In the genomic region with DNA sequence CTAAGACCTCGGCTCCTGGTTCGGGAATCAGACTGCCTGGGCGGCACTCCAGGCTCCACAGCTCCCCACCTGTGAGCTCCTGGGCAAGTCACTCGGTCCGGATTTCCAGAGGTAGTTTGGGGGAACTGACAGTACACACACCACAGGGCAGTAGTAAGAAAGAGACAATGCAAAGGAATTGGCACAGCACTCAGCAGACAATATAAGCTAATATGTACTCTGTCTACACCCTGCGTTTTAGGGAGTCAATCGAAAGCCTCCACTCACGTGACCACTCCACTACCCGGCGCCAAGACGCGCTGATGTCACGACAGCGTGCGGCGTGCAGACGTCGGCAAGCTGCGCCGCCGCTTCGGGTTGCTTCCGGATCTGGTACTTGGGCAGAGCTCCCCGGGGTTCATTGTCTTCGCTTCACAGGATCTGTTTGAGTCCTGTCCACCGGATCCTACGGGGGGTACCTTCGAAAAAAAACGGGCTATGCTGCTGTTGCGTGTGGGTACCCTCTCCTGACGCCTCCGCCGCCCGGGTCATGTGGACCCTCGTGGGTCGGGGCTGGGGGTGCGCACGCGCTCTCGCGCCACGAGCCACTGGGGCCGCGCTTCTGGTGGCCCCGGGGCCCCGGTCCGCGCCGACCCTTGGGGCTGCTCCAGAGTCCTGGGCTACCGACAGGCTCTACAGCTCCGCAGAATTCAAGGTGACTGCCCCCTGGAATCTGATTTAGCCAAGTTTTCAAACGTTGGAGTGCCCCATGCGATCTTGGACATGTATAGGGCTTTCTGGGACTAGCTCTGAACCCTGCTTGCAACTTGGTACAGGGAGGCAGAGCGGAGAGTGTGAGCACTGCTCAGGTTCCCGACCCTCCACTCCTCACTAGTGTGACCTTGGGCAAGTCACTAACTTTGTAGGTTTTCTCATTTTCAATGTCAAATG, we compare ENCODE assay signal across 8 cellular contexts. TPM values are rescaled to one million over a fixed set of nuclear protein-coding genes. Genes with fewer than 3 reads are reported as not detected.
A peak's percentile ranks its signal among the peaks of the same experiment; 100 is the strongest.
DNase-seq lines count a peak whose midpoint lies in the region; ATAC-seq and TF ChIP-seq lines count a peak whose summit lies in the region.

Gene GUF1 (plus strand): TSS at position 327 of the 930 bp plus-strand sequence. CDS start 203 bp downstream, at position 530.

- no peaks in the 10 kb centered on the region; the same call in 1 of the 2 replicates for H4K20me1 ChIP-seq in SU-DHL-6 (ENCODE audit: low read depth, low read length)

- peaks cover 37% of the 10 kb centered on the region for H3K79me2 ChIP-seq in SU-DHL-6 (ENCODE audit: insufficient read depth, low read length)

- peak within 1 kb of the TSS; percentile 86 for H3K9ac ChIP-seq in SU-DHL-6 (ENCODE audit: low read length)

- H3K4me3 Mint-ChIP-seq in activated naive CD8-positive, alpha-beta T cell treated with anti-CD3 and anti-CD28 coated beads, Interleukin-2, amount 10 ng/mL, durations not matched to agents 7 days and 5 days: peak within 1 kb of the TSS; percentile 93
- H3K4me3 Mint-ChIP-seq in osteocyte (ENCODE audit: unreplicated experiment): peak within 1 kb of the TSS; percentile 95

- H3K27me3 Mint-ChIP-seq in activated naive CD8-positive, alpha-beta T cell treated with anti-CD3 and anti-CD28 coated beads, Interleukin-2, amount 10 ng/mL, durations not matched to agents 7 days and 5 days: no peaks in the 10 kb centered on the region
- peaks cover 10% of the 10 kb centered on the region for H3K27me3 Mint-ChIP-seq in osteocyte (ENCODE audit: unreplicated experiment)

- H3F3A ChIP-seq in SU-DHL-6 (ENCODE audit: insufficient read depth): peaks cover 9% of the 10 kb centered on the region; the same call in 1 of the 2 replicates

- H3K4me1 Mint-ChIP-seq in activated naive CD8-positive, alpha-beta T cell treated with anti-CD3 and anti-CD28 coated beads, Interleukin-2, amount 10 ng/mL, durations not matched to agents 7 days and 5 days: peaks cover 26% of the 10 kb centered on the region
- peaks cover 31% of the 10 kb centered on the region for H3K4me1 Mint-ChIP-seq in osteocyte (ENCODE audit: unreplicated experiment)

- peaks cover 18% of the 10 kb centered on the region for H3K36me3 ChIP-seq in SU-DHL-6 (ENCODE audit: low read length)
- H3K36me3 ChIP-seq in thymus (ENCODE audit: control insufficient read depth, insufficient read depth): no peaks in the 10 kb centered on the region

- peak; percentile 96 for ATAC-seq in HG02678 (IDR thresholded peaks at IDR 0.05; ENCODE audit: unreplicated experiment)
- ATAC-seq in activated naive CD8-positive, alpha-beta T cell treated with anti-CD3 and anti-CD28 coated beads, Interleukin-2, amount 10 ng/mL, durations not matched to agents 7 days and 5 days (ENCODE audit: low read depth): peak; percentile 90

- peak within 1 kb of the TSS; percentile 91 for H3K4me2 ChIP-seq in SU-DHL-6 (ENCODE audit: low read depth, low read length, poor library complexity, severe bottlenecking)

- under 1% methylated on average over 55 of the region's 55 CpGs for WGBS in thymus

- H3K4me1 ChIP-seq in thymus (ENCODE audit: control insufficient read depth, insufficient read depth, low read length): peaks cover 3% of the 10 kb centered on the region

- H2AFZ ChIP-seq in SU-DHL-6 (ENCODE audit: low read depth, low read length, severe bottlenecking): peak within 1 kb of the TSS; percentile 97

- H3K27ac ChIP-seq in SU-DHL-6 (ENCODE audit: low read depth, low read length): peak within 1 kb of the TSS; percentile 61
- H3K27ac ChIP-seq in thymus (ENCODE audit: low read depth): peak within 1 kb of the TSS; percentile 94

- intact Hi-C loops in head of caudate nucleus (cut with DNase I): no loop called here

- TF ChIP-seq CTCF in SU-DHL-6 (IDR thresholded peaks at IDR 0.05; ENCODE audit: insufficient read depth, low read length, poor library complexity, severe bottlenecking) (no peak), osteocyte (IDR thresholded peaks at IDR 0.05) (no peak)

- H3K36me3 Mint-ChIP-seq in activated naive CD8-positive, alpha-beta T cell treated with anti-CD3 and anti-CD28 coated beads, Interleukin-2, amount 10 ng/mL, durations not matched to agents 7 days and 5 days: peaks cover 7% of the 10 kb centered on the region
- H3K36me3 Mint-ChIP-seq in osteocyte (ENCODE audit: unreplicated experiment): peaks cover 2% of the 10 kb centered on the region

- TF ChIP-seq POLR2A in GM10847 (IDR thresholded peaks at IDR 0.05; ENCODE audit: extremely low read depth, insufficient read length): peak; percentile 90

- H3K9me2 ChIP-seq in SU-DHL-6 (replicated peaks; ENCODE audit: insufficient read depth, low read length): no peaks in the 10 kb centered on the region

- H3K4me3 ChIP-seq in SU-DHL-6 (ENCODE audit: insufficient read depth, low read length, poor library complexity, severe bottlenecking) (peak within 1 kb of the TSS; percentile 77), thymus (ENCODE audit: low read length) (peak within 1 kb of the TSS; percentile 95)

- H3K9me3 Mint-ChIP-seq in activated naive CD8-positive, alpha-beta T cell treated with anti-CD3 and anti-CD28 coated beads, Interleukin-2, amount 10 ng/mL, durations not matched to agents 7 days and 5 days: no peaks in the 10 kb centered on the region
- H3K9me3 Mint-ChIP-seq in osteocyte (ENCODE audit: unreplicated experiment): no peaks in the 10 kb centered on the region

- no peaks in the 10 kb centered on the region for H3K9me3 ChIP-seq in SU-DHL-6 (ENCODE audit: insufficient read depth, low read length)
- no peaks in the 10 kb centered on the region for H3K9me3 ChIP-seq in thymus (ENCODE audit: control insufficient read depth)

- H3K27me3 ChIP-seq in SU-DHL-6 (ENCODE audit: low read length) (no peaks in the 10 kb centered on the region), thymus (ENCODE audit: control insufficient read depth, insufficient read depth) (no peaks in the 10 kb centered on the region)

- peak within 1 kb of the TSS; percentile 94 for H3K27ac Mint-ChIP-seq in activated naive CD8-positive, alpha-beta T cell treated with anti-CD3 and anti-CD28 coated beads, Interleukin-2, amount 10 ng/mL, durations not matched to agents 7 days and 5 days
- H3K27ac Mint-ChIP-seq in osteocyte (ENCODE audit: unreplicated experiment): peak within 1 kb of the TSS; percentile 99

- POLR2A ChIA-PET in activated naive CD8-positive, alpha-beta T cell treated with anti-CD3 and anti-CD28 coated beads, Interleukin-2, amount 10 ng/mL, durations not matched to agents 7 days and 5 days (lab: Charles Lee): interaction anchor here (0.6 to 2.3 kb wide), 7 partner anchors 9 to 48 kb away, joined by 3 to 19 read pairs (median 3); partner anchors contain the start of gene GNPDA2

- DNase-seq in NCI-H128 (lab: John Stamatoyannopoulos, UW; ENCODE audit: unreplicated experiment): peak; percentile 52
- DNase-seq in activated naive CD8-positive, alpha-beta T cell treated with anti-CD3 and anti-CD28 coated beads, Interleukin-2, amount 10 ng/mL, durations not matched to agents 7 days and 5 days: peak; percentile 89
- peak; percentile 83 to 96 (median 91) for DNase-seq in head of caudate nucleus
- peak; percentile 94 for DNase-seq in osteocyte (ENCODE audit: extremely low spot score, unreplicated experiment)

RNA-seq across cellular contexts. Expression of gene GUF1, which starts in this region (rescaled TPM):
- total RNA-seq in activated naive CD8-positive, alpha-beta T cell treated with anti-CD3 and anti-CD28 coated beads, Interleukin-2, amount 10 ng/mL, durations not matched to agents 7 days and 5 days: 10 to 100 TPM; 24.3 to 25.5 TPM
- total RNA-seq in osteocyte: 18.5 and 20.7 TPM in 2 replicates
- polyA plus RNA-seq in thymus: 14.2 TPM

Comparison
In these comparisons a context has a peak if more than half of its experiments do, and no peak if none do; other contexts are left out.
1. Peak in every context shown above with its lines: DNase-seq, ATAC-seq, H3K4me3 ChIP-seq and H3K27ac ChIP-seq.